In genomic region chr20:58800134-58800650, GRCh38 we compare ENCODE assay signal across 1 cellular context.
TF ChIP-seq lines count a peak whose summit lies in the region.

No MANE protein-coding gene starts in this region.

TF ChIP-seq in K562, 482 proteins besides CTCF, POLR2A, EP300 and RAD21:
- TF ChIP-seq EGR1 (conservative IDR thresholded peaks at IDR 0.05) (0 out of 2 replicates have a peak, but pooled peaks have one; percentile 26), IRF2 (CRISPR knock-in tag; IDR thresholded peaks at IDR 0.05) (no peak)
